In genomic region chr11:94325681-94326080, GRCh38 we compare ENCODE assay signal across 8 cellular contexts. TPM values are rescaled to one million over a fixed set of nuclear protein-coding genes. Genes with fewer than 3 reads are reported as not detected.
DNase-seq lines count a peak whose midpoint lies in the region; ATAC-seq and TF ChIP-seq lines count a peak whose summit lies in the region.

No MANE protein-coding gene starts in this region.

- H3K27ac Mint-ChIP-seq in immature natural killer cell = no peak overlapping the region

- H3K9me3 ChIP-seq in Karpas-422 (ENCODE audit: low read length) = no peaks in the 10 kb centered on the region
- H3K9me3 ChIP-seq in adrenal gland (replicated peaks in 1 of 3) = no peaks in the 10 kb centered on the region

- no peaks in the 10 kb centered on the region for H3K9me2 ChIP-seq in Karpas-422 (replicated peaks; ENCODE audit: insufficient read depth, low read length)

- H3K27me3 Mint-ChIP-seq in immature natural killer cell (ENCODE audit: low read depth in 3 of 3) = peaks cover 2 to 4% (median 3%) of the 10 kb centered on the region in 3 donors

- H4K20me1 ChIP-seq in Karpas-422 (ENCODE audit: insufficient read depth, low read depth, low read length) = no peaks in the 10 kb centered on the region

- H3K4me3 ChIP-seq in Karpas-422 (ENCODE audit: low read length) (no peak overlapping the region), adrenal gland (no peak overlapping the region)

- H3K9me3 Mint-ChIP-seq in immature natural killer cell = no peaks in the 10 kb centered on the region

- no peaks in the 10 kb centered on the region for H3K4me1 ChIP-seq in Karpas-422 (ENCODE audit: low read length)
- no peaks in the 10 kb centered on the region for H3K4me1 ChIP-seq in adrenal gland (replicated peaks in 1 of 2)

- H3K27ac ChIP-seq in Karpas-422 (ENCODE audit: low read length) (no peak overlapping the region), adrenal gland (no peak overlapping the region)

- H3K9ac ChIP-seq in Karpas-422 (ENCODE audit: low read length) = no peak overlapping the region

- H2AFZ ChIP-seq in Karpas-422 (ENCODE audit: low read length) = no peak overlapping the region

- TF ChIP-seq CTCF in GM10266 (IDR thresholded peaks at IDR 0.05; ENCODE audit: control insufficient read depth, insufficient read depth, low read depth, missing control alignments) (peak; percentile 91), adrenal gland (IDR thresholded peaks at IDR 0.05) (peak in 1 of 6 experiments; percentile 14)

- H3K36me3 Mint-ChIP-seq in immature natural killer cell = no peaks in the 10 kb centered on the region

- no peaks in the 10 kb centered on the region for H3K27me3 ChIP-seq in Karpas-422 (ENCODE audit: low read length)
- no peaks in the 10 kb centered on the region for H3K27me3 ChIP-seq in adrenal gland

- no peak overlapping the region for H3K4me3 Mint-ChIP-seq in immature natural killer cell

- no peaks in the 10 kb centered on the region for H3K79me2 ChIP-seq in Karpas-422 (ENCODE audit: low read length)

- peak; percentile 68 for DNase-seq in GM10266 (ENCODE audit: extremely low spot score)
- DNase-seq in Karpas-422 = peak; percentile 95
- DNase-seq in activated CD8-positive, alpha-beta memory T cell treated with anti-CD3 and anti-CD28 coated beads, Interleukin-2, amount 50 U/mL, for 4 hours = peak; percentile 20
- DNase-seq in immature natural killer cell = peak; percentile 47 to 60 (median 57)
- no peak for DNase-seq in DMS79 treated with DMSO at 0.1 percent for 48 hours (lab: John Stamatoyannopoulos, UW)
- DNase-seq in NCI-H1436 (lab: John Stamatoyannopoulos, UW) = no peak
- no peak for DNase-seq in adrenal gland

- TF ChIP-seq POLR2A in adrenal gland (IDR thresholded peaks at IDR 0.05) = no peak

- H3K4me2 ChIP-seq in Karpas-422 (ENCODE audit: low read depth, low read length, poor library complexity, severe bottlenecking) = no peak overlapping the region

- intact Hi-C loops in adrenal gland (cut with DNase I) = no loop called here

- ATAC-seq in GM21717 (IDR thresholded peaks at IDR 0.05; ENCODE audit: unreplicated experiment) = peak; percentile 83

- 12 to 30% (median 23%) methylated on average over 1 of the region's 1 CpG for WGBS in adrenal gland, 4 donors

- no peaks in the 10 kb centered on the region for H3K36me3 ChIP-seq in Karpas-422 (ENCODE audit: insufficient read depth, low read length)
- no peaks in the 10 kb centered on the region for H3K36me3 ChIP-seq in adrenal gland (replicated peaks in 1 of 2)

- H3K4me1 Mint-ChIP-seq in immature natural killer cell = no peaks in the 10 kb centered on the region

RNA-seq across cellular contexts. Expression of gene IZUMO1R, which starts 21.3 kb away (rescaled TPM):
- not detected in 2 replicates for total RNA-seq in Karpas-422 (2014; rRNA removed; shearing (Covaris generic); ENCODE audit: low replicate concordance)
- not detected for polyA plus RNA-seq in immature natural killer cell
- total RNA-seq in adrenal gland = under 1 TPM in 1 of 8 donors, not detected in 7; 0.50 TPM
- not detected for polyA plus RNA-seq in adrenal gland

Comparison
In these comparisons a context has a peak if more than half of its experiments do, and no peak if none do; other contexts are left out.
1. DNase-seq: peak in GM10266 (single experiment), Karpas-422 (single experiment), activated CD8-positive, alpha-beta memory T cell treated with anti-CD3 and anti-CD28 coated beads, Interleukin-2, amount 50 U/mL, for 4 hours (single experiment) and immature natural killer cell (3 of 3); none in DMS79 treated with DMSO at 0.1 percent for 48 hours (single experiment), NCI-H1436 (single experiment) and adrenal gland (0 of 7).